In the genomic region with DNA sequence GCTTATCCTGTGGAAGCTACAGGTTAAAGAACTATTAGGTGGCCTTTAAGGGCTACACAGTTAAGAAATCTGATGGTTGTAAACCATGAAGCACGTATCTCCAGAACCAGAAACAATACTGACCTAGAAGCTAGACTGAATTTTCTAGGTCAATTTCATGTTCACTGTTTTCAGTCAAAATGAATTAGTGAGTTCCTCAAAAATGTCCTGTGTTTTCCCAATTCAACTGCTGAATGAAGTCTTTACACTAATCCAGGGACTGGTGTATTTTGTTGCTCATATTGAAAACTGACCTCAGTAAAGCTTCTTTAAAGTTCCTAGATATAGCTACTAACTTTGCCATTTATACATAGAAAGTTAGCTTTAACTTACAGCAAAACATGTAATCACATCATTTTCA, we compare ENCODE assay signal across 20 cellular contexts. TPM values are rescaled to one million over a fixed set of nuclear protein-coding genes. Genes with fewer than 3 reads are reported as not detected.
A peak's percentile ranks its signal among the peaks of the same experiment; 100 is the strongest.
DNase-seq lines count a peak whose midpoint lies in the region; ATAC-seq, FAIRE-seq and TF ChIP-seq lines count a peak whose summit lies in the region.
"Had no signal": no experiment of that assay in that cellular context is flagged by ENCODE, and none has a peak within 500 bp of the region (broad histone marks: within the 10 kb centered on the region; RNA-seq: fewer than 3 reads in every experiment).

No MANE protein-coding gene starts in this region.

- POLR2A ChIA-PET in OCI-LY7 (lab: Charles Lee) (interaction anchor here (0.6 to 2.2 kb wide), 5 partner anchors 8 to 131 kb away, joined by 3 to 20 read pairs (median 8); no protein-coding TSS in a partner anchor), GM12878 (lab: Charles Lee) (interaction anchor here (1.0 to 21.2 kb wide), 3 partner anchors 10 to 61 kb away, joined by 5 to 350 read pairs (median 9); partner anchors contain the start of gene COX20)

- no peak for DNase-seq in activated T-cell treated with anti-CD3 and anti-CD28 coated beads, Interleukin-2, amount 50 U/mL, for 4 hours
- no peak for DNase-seq in activated T-cell treated with anti-CD3 and anti-CD28 coated beads, Interleukin-2, amount 50 U/mL, for 1 hour
- no peak for DNase-seq in OCI-LY7 (ENCODE audit: low spot score)
- no peak for DNase-seq in GM12878 (ENCODE audit: low read depth, low spot score)
- DNase-seq in psoas muscle = no peak
- no peak for DNase-seq in stimulated activated naive CD4-positive, alpha-beta T cell (lab: John Stamatoyannopoulos, UW)
- DNase-seq in ureter (ENCODE audit: low spot score) = no peak
- DNase-seq: activated CD4-positive, alpha-beta T cell treated with anti-CD3 and anti-CD28 coated beads for 4 hours; activated effector memory CD4-positive, alpha-beta T cell treated with anti-CD3 and anti-CD28 coated beads, Interleukin-2, amount 50 U/mL, for 16 hours; left lung; MV-4-11; retina; RPMI8226; stimulated activated CD4-positive, alpha-beta T cell treated with anti-CD3 and anti-CD28 coated beads, Interleukin-1b, Interleukin-23, amount 100 ng/mL, for 48 hours had no signal

- H3K9me3 ChIP-seq in OCI-LY7 (ENCODE audit: low read length) = no peaks in the 10 kb centered on the region
- H3K9me3 ChIP-seq in GM12878 (replicated peaks; ENCODE audit: control insufficient read depth, insufficient read depth, low read length) = no peaks in the 10 kb centered on the region
- no peaks in the 10 kb centered on the region for H3K9me3 ChIP-seq in psoas muscle
- H3K9me3 ChIP-seq: left lung, tibial nerve had no signal

- no peak for TF ChIP-seq POLR2A in GM12878 (IDR thresholded peaks at IDR 0.05; ENCODE audit: low read depth, low read length)

- CTCF ChIA-PET in OCI-LY7 (lab: Charles Lee; ENCODE audit: unreplicated experiment) (no interaction called here), GM12878 (lab: Yijun Ruan, JAX) (interaction anchor here (0.7 to 11.1 kb wide), 9 partner anchors 9 to 255 kb away, joined by 3 to 98 read pairs (median 4); partner anchors contain the start of gene COX20)

- TF ChIP-seq CTCF in OCI-LY7 (conservative IDR thresholded peaks at IDR 0.05; ENCODE audit: low read length) = no peak
- TF ChIP-seq CTCF in GM12878 (IDR thresholded peaks at IDR 0.05 in 2 of 3, conservative IDR thresholded peaks at IDR 0.05 in 1 of 3; ENCODE audit: control insufficient read depth in 2 of 3, extremely low read depth in 1 of 3, insufficient read depth in 1 of 3, low read depth in 3 of 3, low read length in 3 of 3) = no peak
- no peak for TF ChIP-seq CTCF in psoas muscle (IDR thresholded peaks at IDR 0.05)

- 56% methylated on average over 1 of the region's 1 CpG for WGBS in GM12878 (ENCODE audit: insufficient coverage, insufficient replicate concordance, low lambda C conversion rate, missing lambda C conversion rate)
- WGBS in psoas muscle, 3 donors = 34 to 68% (median 46%) methylated on average over 1 of the region's 1 CpG

- SMC1A ChIA-PET in GM12878 (lab: Charles Lee; ENCODE audit: uncharacterized antibody, unreplicated experiment) = interaction anchor here (1.2 to 18.4 kb wide), 8 partner anchors 9 to 184 kb away, joined by 3 to 360 read pairs (median 8); partner anchors contain the start of gene COX20

- TF ChIP-seq RAD21 in GM12878 (IDR thresholded peaks at IDR 0.05; ENCODE audit: insufficient read depth, low read depth, low read length) = no peak

- no peak overlapping the region for H3K9ac ChIP-seq in GM12878 (ENCODE audit: control insufficient read depth, insufficient read depth, low read length)

- H4K20me1 ChIP-seq in OCI-LY7 (ENCODE audit: insufficient read depth, low read length) (peaks cover 80% of the 10 kb centered on the region), GM12878 (ENCODE audit: control insufficient read depth, insufficient read depth) (peaks cover 14% of the 10 kb centered on the region)

- no peaks in the 10 kb centered on the region for H3K27me3 Mint-ChIP-seq in activated T-cell treated with anti-CD3 and anti-CD28 coated beads, Interleukin-2, amount 50 U/mL, for 4 hours (ENCODE audit: low read depth)

- H3K36me3 Mint-ChIP-seq in activated T-cell treated with anti-CD3 and anti-CD28 coated beads, Interleukin-2, amount 50 U/mL, for 4 hours (ENCODE audit: insufficient read depth) = peaks cover 80% of the 10 kb centered on the region

- TF ChIP-seq EP300 in GM12878 (IDR thresholded peaks at IDR 0.05; ENCODE audit: borderline replicate concordance in 1 of 2, control insufficient read depth in 1 of 2, low read depth in 2 of 2, low read length in 2 of 2) = no peak

- BruUV-seq in OCI-LY7 (replicated peaks; lab: Mats Ljungman, UMichigan) (no TSS peak), GM12878 (replicated peaks; lab: Mats Ljungman, UMichigan) (no TSS peak)

- H3K9me2 ChIP-seq in OCI-LY7 (ENCODE audit: insufficient read depth, low read length) = no peaks in the 10 kb centered on the region

- no peaks in the 10 kb centered on the region for H3K9me3 Mint-ChIP-seq in activated T-cell treated with anti-CD3 and anti-CD28 coated beads, Interleukin-2, amount 50 U/mL, for 4 hours

- H3K4me1 Mint-ChIP-seq in activated T-cell treated with anti-CD3 and anti-CD28 coated beads, Interleukin-2, amount 50 U/mL, for 4 hours (ENCODE audit: low read depth) = peaks cover 78% of the 10 kb centered on the region

- no peak for FAIRE-seq in GM12878 (lab: Jason Lieb, UNC)
- FAIRE-seq: bronchial epithelial cell, GM18507, GM19239, HTR-8/SVneo had no signal

- H3K27me3 ChIP-seq in GM12878 (replicated peaks in 1 of 2; ENCODE audit: control insufficient read depth in 2 of 2, insufficient read depth in 2 of 2, low read length in 1 of 2) (no peaks in the 10 kb centered on the region), psoas muscle (ENCODE audit: insufficient read depth in 3 of 3, low read length in 2 of 3) (no peaks in the 10 kb centered on the region)
- H3K27me3 ChIP-seq: left lung, tibial nerve had no signal

- in situ Hi-C loops in GM12878 (cut with MboI) = no loop called here

- RAD21 ChIA-PET in GM12878 (lab: Charles Lee; ENCODE audit: unreplicated experiment) = interaction anchor here (0.9 to 1.7 kb wide), 4 partner anchors 12 to 184 kb away, joined by 3 to 7 read pairs (median 4); no protein-coding TSS in a partner anchor

- intact Hi-C loops in OCI-LY7 (cut with micrococcal nuclease; ENCODE audit: unreplicated experiment) = no loop called here
- intact Hi-C loops in GM12878 (cut with micrococcal nuclease; ENCODE audit: unreplicated experiment) = no loop called here
- intact Hi-C loops in psoas muscle (cut with DNase I) = loop anchor here in 1 of 2 donors (2.0 kb wide), 1 partner anchor 14 kb away; no protein-coding TSS in a partner anchor

- H2AFZ ChIP-seq in OCI-LY7 (ENCODE audit: low read length) (no peak overlapping the region), GM12878 (ENCODE audit: control insufficient read depth, low read depth, low read length) (no peak overlapping the region)

- ATAC-seq in activated T-cell treated with anti-CD3 and anti-CD28 coated beads, Interleukin-2, amount 50 U/mL, for 4 hours = no peak
- ATAC-seq in GM12878 = no peak
- ATAC-seq in psoas muscle = no peak
- ATAC-seq in GM21717 (IDR thresholded peaks at IDR 0.05; ENCODE audit: unreplicated experiment) = no peak
- ATAC-seq: left lung had no signal

- H3K4me1 ChIP-seq in OCI-LY7 (ENCODE audit: insufficient read depth, low read length, poor library complexity, severe bottlenecking) (peaks cover 48% of the 10 kb centered on the region), GM12878 (ENCODE audit: control insufficient read depth, insufficient read depth, low read length) (peaks cover 3% of the 10 kb centered on the region; the same call in 1 of the 2 replicates), psoas muscle (peaks cover 63% of the 10 kb centered on the region)

- H3K27ac ChIP-seq in OCI-LY7 (ENCODE audit: low read depth, low read length, poor library complexity, severe bottlenecking) = no peak overlapping the region
- H3K27ac ChIP-seq in GM12878 (ENCODE audit: control insufficient read depth, insufficient read depth) = no peak overlapping the region
- H3K27ac ChIP-seq in psoas muscle = peak overlapping the region; percentile 4
- H3K27ac ChIP-seq: left lung had no signal

- H3K4me3 ChIP-seq in OCI-LY7 (ENCODE audit: low read depth, low read length, poor library complexity, severe bottlenecking) = no peak overlapping the region
- H3K4me3 ChIP-seq in GM12878 = peak overlapping the region; percentile 17; the same call in 1 of the 2 replicates
- H3K4me3 ChIP-seq in psoas muscle = peak overlapping the region; percentile 97
- H3K4me3 ChIP-seq: left lung, tibial nerve had no signal

- H3K4me3 Mint-ChIP-seq in activated T-cell treated with anti-CD3 and anti-CD28 coated beads, Interleukin-2, amount 50 U/mL, for 4 hours = peak overlapping the region; percentile 59

- H3K36me3 ChIP-seq in OCI-LY7 (ENCODE audit: insufficient read depth, low read length) = peaks cover 98% of the 10 kb centered on the region
- peaks cover 10 to 59% of the 10 kb centered on the region in 2 experiments for H3K36me3 ChIP-seq in GM12878 (ENCODE audit: control insufficient read depth in 2 of 2, insufficient read depth in 2 of 2, low read length in 1 of 2)
- peaks cover 17 to 91% of the 10 kb centered on the region in 2 donors for H3K36me3 ChIP-seq in psoas muscle (ENCODE audit: insufficient read depth in 1 of 2, low read depth in 1 of 2)

- H3K4me2 ChIP-seq in OCI-LY7 (ENCODE audit: low read length) = 0 out of 2 replicates have a peak overlapping the region, but pooled peaks have one; percentile 84
- peak overlapping the region; percentile 60 for H3K4me2 ChIP-seq in GM12878 (ENCODE audit: control insufficient read depth, insufficient read depth)

- H3K79me2 ChIP-seq in OCI-LY7 (ENCODE audit: insufficient read depth, low read depth, low read length) (peaks cover 99% of the 10 kb centered on the region), GM12878 (ENCODE audit: control insufficient read depth, insufficient read depth, low read length) (peaks cover 89% of the 10 kb centered on the region)

RNA-seq across cellular contexts. Expression of gene HNRNPU, which starts 6.0 kb away (rescaled TPM):
- 100 to 1,000 TPM; 606 to 649 (median 640) TPM for total RNA-seq in activated T-cell treated with anti-CD3 and anti-CD28 coated beads, Interleukin-2, amount 50 U/mL, for 4 hours
- 426 and 592 TPM in 2 replicates for total RNA-seq in OCI-LY7 (2014; rRNA removed; shearing (Covaris generic))
- total RNA-seq in OCI-LY7 (2022) (610 and 650 TPM in 2 replicates), GM12878 (2014; rRNA removed) (377 and 402 TPM in 2 replicates), GM12878 (2014; rRNA removed; fragmentation: Illumina TruSeq; extraction: Trizol) (443 and 460 TPM in 2 replicates), GM12878 (2021) (431 and 461 TPM in 2 replicates), psoas muscle (100 to 1,000 TPM; 163 to 262 (median 202) TPM), ureter (356 TPM)
- total RNA-seq in GM12878 (2013; cell fraction: nucleolus; rRNA removed) = 817 and 826 TPM in 2 replicates
- 171 TPM for polyA plus RNA-seq in GM12878 (2011; ENCODE audit: low read depth)
- polyA plus RNA-seq in GM12878 (2011; rRNA removed) (327 and 513 TPM in 2 replicates), GM12878 (2014; fragmentation: Illumina TruSeq; extraction: Trizol) (569 and 704 TPM in 2 replicates), GM12878 (2014; fragmentation: Nextera tagmentation; extraction: Ambion mirVana) (100 to 1,000 TPM; 163 to 201 TPM), GM12878 (2014; rRNA removed) (331 and 358 TPM in 2 replicates), GM12878 (2016; fragmentation: Nextera tagmentation; extraction: Ambion mirVana) (100 to 1,000 TPM; 439 to 514 TPM), psoas muscle (100 to 1,000 TPM; 110 to 186 (median 139) TPM)
- polyA plus RNA-seq in GM12878 (2011; cell fraction: cytosol; rRNA removed) = 120 TPM in 2 replicates
- 211 and 351 TPM in 2 replicates for polyA plus RNA-seq in GM12878 (2011; cell fraction: nucleus; rRNA removed)
- polyA plus RNA-seq in GM12878 (2012) = 234 TPM in 2 replicates
- polyA minus RNA-seq in GM12878 (2011; rRNA and poly(A)+ RNA removed) = 237 and 306 TPM in 2 replicates
- polyA minus RNA-seq in GM12878 (2011; cell fraction: cytosol; rRNA and poly(A)+ RNA removed) = 125 and 176 TPM in 2 replicates
- polyA minus RNA-seq in GM12878 (2011; cell fraction: nucleus; rRNA and poly(A)+ RNA removed) = 88.7 and 155 TPM in 2 replicates

RNA-seq across cellular contexts. Expression of gene COX20, which starts 22.9 kb away (rescaled TPM):
- 10 to 100 TPM; 50.7 to 54.1 (median 53.7) TPM for total RNA-seq in activated T-cell treated with anti-CD3 and anti-CD28 coated beads, Interleukin-2, amount 50 U/mL, for 4 hours
- total RNA-seq in OCI-LY7 (2014; rRNA removed; shearing (Covaris generic)) = 12.7 and 12.9 TPM in 2 replicates
- total RNA-seq in OCI-LY7 (2022) (26.3 and 28.3 TPM in 2 replicates), GM12878 (2014; rRNA removed) (22.8 and 25.9 TPM in 2 replicates), GM12878 (2014; rRNA removed; fragmentation: Illumina TruSeq; extraction: Trizol) (31.6 and 40.4 TPM in 2 replicates), GM12878 (2021) (22.1 and 28.4 TPM in 2 replicates), psoas muscle (10 to 100 TPM; 22.6 to 35.8 (median 33.4) TPM), ureter (43.7 TPM)
- 28.5 and 29.0 TPM in 2 replicates for total RNA-seq in GM12878 (2013; cell fraction: nucleolus; rRNA removed)
- 11.9 TPM for polyA plus RNA-seq in GM12878 (2011; ENCODE audit: low read depth)
- polyA plus RNA-seq in GM12878 (2011; rRNA removed) (36.7 and 75.5 TPM in 2 replicates), GM12878 (2014; fragmentation: Illumina TruSeq; extraction: Trizol) (54.4 and 54.9 TPM in 2 replicates), GM12878 (2014; fragmentation: Nextera tagmentation; extraction: Ambion mirVana) (10 to 100 TPM; 91.9 to 95.3 TPM), GM12878 (2014; rRNA removed) (38.0 and 51.0 TPM in 2 replicates), GM12878 (2016; fragmentation: Nextera tagmentation; extraction: Ambion mirVana) (100 to 1,000 TPM; 112 TPM), psoas muscle (10 to 100 TPM; 53.3 to 76.8 (median 53.5) TPM)
- 12.9 and 14.4 TPM in 2 replicates for polyA plus RNA-seq in GM12878 (2011; cell fraction: cytosol; rRNA removed)
- 17.8 and 18.8 TPM in 2 replicates for polyA plus RNA-seq in GM12878 (2011; cell fraction: nucleus; rRNA removed)
- polyA plus RNA-seq in GM12878 (2012) = 35.9 and 36.7 TPM in 2 replicates
- polyA minus RNA-seq in GM12878 (2011; rRNA and poly(A)+ RNA removed) = 8.3 and 11.3 TPM in 2 replicates
- polyA minus RNA-seq in GM12878 (2011; cell fraction: cytosol; rRNA and poly(A)+ RNA removed) = 2.5 and 3.8 TPM in 2 replicates
- polyA minus RNA-seq in GM12878 (2011; cell fraction: nucleus; rRNA and poly(A)+ RNA removed) = 16.2 and 22.1 TPM in 2 replicates
